ENCODE assay signal across 1 cellular context in the genomic region with DNA sequence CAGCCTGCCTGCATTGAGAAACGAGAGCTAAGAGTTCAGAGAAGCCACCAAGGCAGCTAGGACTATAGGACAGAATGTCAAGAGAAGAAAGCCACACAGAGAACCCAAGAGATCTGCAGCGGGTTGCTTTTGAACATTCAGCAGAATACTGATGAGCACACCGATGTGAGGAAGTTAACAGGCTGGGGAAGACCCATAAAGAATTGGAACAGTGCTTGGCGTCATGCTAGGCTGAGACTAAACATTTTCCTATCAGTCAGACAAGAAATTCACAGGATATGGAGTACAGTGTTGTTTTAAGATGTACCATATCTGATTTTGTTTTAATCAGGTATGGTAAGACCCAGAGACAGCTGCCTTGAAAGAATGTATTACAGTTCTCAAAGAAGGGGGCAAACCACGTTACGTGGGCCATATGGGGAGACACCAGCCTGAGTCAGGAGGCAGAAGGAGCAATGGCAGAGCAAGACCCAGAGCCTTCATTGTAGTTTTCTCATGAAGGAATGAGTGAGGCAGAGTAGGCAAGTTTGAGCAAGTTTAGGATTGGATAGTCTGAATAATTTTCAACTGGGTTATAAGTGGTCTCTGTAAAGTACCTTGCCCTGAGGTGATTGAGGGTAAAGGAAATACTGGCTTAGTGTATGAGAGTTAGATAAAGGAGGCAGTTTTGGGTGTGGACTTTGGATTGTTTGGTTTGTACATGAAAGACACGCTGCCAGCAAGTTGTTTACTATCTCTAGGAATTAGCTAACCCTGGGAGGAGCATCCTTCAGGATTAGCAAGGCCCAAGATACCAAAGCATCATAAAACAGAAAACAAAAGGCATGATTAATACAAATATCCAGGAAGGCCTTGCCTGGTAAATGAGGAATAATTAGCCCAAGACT.
TF ChIP-seq lines count a peak whose summit lies in the region.

No MANE protein-coding gene starts in this region.

TF ChIP-seq in HepG2, 621 proteins besides CTCF, POLR2A, EP300 and RAD21 (continued from another document and continues in another):
- TF ChIP-seq, protein P1, sequence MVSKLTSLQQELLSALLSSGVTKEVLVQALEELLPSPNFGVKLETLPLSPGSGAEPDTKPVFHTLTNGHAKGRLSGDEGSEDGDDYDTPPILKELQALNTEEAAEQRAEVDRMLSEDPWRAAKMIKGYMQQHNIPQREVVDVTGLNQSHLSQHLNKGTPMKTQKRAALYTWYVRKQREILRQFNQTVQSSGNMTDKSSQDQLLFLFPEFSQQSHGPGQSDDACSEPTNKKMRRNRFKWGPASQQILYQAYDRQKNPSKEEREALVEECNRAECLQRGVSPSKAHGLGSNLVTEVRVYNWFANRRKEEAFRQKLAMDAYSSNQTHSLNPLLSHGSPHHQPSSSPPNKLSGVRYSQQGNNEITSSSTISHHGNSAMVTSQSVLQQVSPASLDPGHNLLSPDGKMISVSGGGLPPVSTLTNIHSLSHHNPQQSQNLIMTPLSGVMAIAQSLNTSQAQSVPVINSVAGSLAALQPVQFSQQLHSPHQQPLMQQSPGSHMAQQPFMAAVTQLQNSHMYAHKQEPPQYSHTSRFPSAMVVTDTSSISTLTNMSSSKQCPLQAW (CRISPR knock-in tag; IDR thresholded peaks at IDR 0.05), result peak; percentile 88
- TF ChIP-seq JDP2 (CRISPR knock-in tag; IDR thresholded peaks at IDR 0.05; ENCODE audit: borderline replicate concordance), result no peak
- peak; percentile 93 for TF ChIP-seq TBX2 (CRISPR knock-in tag; IDR thresholded peaks at IDR 0.05; ENCODE audit: borderline replicate concordance)
- peak; percentile 50; the same call in 1 of the 2 replicates for TF ChIP-seq ZNF605 (CRISPR knock-in tag; IDR thresholded peaks at IDR 0.05)
- no peak for TF ChIP-seq ZNF720 (CRISPR knock-in tag; IDR thresholded peaks at IDR 0.05)
- TF ChIP-seq ZBTB7A (CRISPR knock-in tag; IDR thresholded peaks at IDR 0.05), result no peak
- no peak for TF ChIP-seq ZNF235 (CRISPR knock-in tag; IDR thresholded peaks at IDR 0.05; ENCODE audit: borderline replicate concordance)
- peak; percentile 29; the same call in 1 of the 2 replicates for TF ChIP-seq ZNF431 (CRISPR knock-in tag; IDR thresholded peaks at IDR 0.05; ENCODE audit: borderline replicate concordance, low read depth)
- TF ChIP-seq FOXP1 (IDR thresholded peaks at IDR 0.05), result peak; percentile 80; the same call in 1 of the 2 replicates
- TF ChIP-seq FOXP1 (CRISPR knock-in tag; IDR thresholded peaks at IDR 0.05), result peak; percentile 97
- TF ChIP-seq, protein P2, sequence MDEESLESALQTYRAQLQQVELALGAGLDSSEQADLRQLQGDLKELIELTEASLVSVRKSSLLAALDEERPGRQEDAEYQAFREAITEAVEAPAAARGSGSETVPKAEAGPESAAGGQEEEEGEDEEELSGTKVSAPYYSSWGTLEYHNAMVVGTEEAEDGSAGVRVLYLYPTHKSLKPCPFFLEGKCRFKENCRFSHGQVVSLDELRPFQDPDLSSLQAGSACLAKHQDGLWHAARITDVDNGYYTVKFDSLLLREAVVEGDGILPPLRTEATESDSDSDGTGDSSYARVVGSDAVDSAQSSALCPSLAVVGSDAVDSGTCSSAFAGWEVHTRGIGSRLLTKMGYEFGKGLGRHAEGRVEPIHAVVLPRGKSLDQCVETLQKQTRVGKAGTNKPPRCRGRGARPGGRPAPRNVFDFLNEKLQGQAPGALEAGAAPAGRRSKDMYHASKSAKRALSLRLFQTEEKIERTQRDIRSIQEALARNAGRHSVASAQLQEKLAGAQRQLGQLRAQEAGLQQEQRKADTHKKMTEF (CRISPR knock-in tag; IDR thresholded peaks at IDR 0.05), result peak; percentile 91
- peak; percentile 81; the same call in 1 of the 2 replicates for TF ChIP-seq ETV5 (CRISPR knock-in tag; IDR thresholded peaks at IDR 0.05; ENCODE audit: borderline replicate concordance)
- TF ChIP-seq ZNF547 (CRISPR knock-in tag; IDR thresholded peaks at IDR 0.05), result no peak
- TF ChIP-seq ZNF160 (CRISPR knock-in tag; IDR thresholded peaks at IDR 0.05), result no peak
- TF ChIP-seq HNRNPUL1 (IDR thresholded peaks at IDR 0.05; ENCODE audit: low read depth, low read length), result no peak
- TF ChIP-seq ASH2L (IDR thresholded peaks at IDR 0.05; ENCODE audit: insufficient read length, low read depth, low read length), result peak; percentile 86
- TF ChIP-seq BRCA1 (CRISPR knock-in tag; IDR thresholded peaks at IDR 0.05), result no peak; the same call in 1 of the 2 replicates
- TF ChIP-seq, protein P3, sequence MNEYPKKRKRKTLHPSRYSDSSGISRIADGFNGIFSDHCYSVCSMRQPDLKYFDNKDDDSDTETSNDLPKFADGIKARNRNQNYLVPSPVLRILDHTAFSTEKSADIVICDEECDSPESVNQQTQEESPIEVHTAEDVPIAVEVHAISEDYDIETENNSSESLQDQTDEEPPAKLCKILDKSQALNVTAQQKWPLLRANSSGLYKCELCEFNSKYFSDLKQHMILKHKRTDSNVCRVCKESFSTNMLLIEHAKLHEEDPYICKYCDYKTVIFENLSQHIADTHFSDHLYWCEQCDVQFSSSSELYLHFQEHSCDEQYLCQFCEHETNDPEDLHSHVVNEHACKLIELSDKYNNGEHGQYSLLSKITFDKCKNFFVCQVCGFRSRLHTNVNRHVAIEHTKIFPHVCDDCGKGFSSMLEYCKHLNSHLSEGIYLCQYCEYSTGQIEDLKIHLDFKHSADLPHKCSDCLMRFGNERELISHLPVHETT (CRISPR knock-in tag; conservative IDR thresholded peaks at IDR 0.05), result 0 out of 2 replicates have a peak, but pooled peaks have one; percentile 34
- TF ChIP-seq ZNF496 (CRISPR knock-in tag; IDR thresholded peaks at IDR 0.05; ENCODE audit: insufficient replicate concordance), result no peak
- no peak for TF ChIP-seq ZNF713 (CRISPR knock-in tag; IDR thresholded peaks at IDR 0.05)
- TF ChIP-seq KDM5A (IDR thresholded peaks at IDR 0.05; ENCODE audit: borderline replicate concordance, low read length), result no peak
- peak; percentile 57 for TF ChIP-seq MED8 (CRISPR knock-in tag; IDR thresholded peaks at IDR 0.05; ENCODE audit: insufficient replicate concordance)
- TF ChIP-seq, protein P4, sequence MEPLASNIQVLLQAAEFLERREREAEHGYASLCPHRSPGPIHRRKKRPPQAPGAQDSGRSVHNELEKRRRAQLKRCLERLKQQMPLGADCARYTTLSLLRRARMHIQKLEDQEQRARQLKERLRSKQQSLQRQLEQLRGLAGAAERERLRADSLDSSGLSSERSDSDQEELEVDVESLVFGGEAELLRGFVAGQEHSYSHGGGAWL (CRISPR knock-in tag; IDR thresholded peaks at IDR 0.05), result no peak
- TF ChIP-seq NAIF1 (CRISPR knock-in tag; IDR thresholded peaks at IDR 0.05; ENCODE audit: borderline replicate concordance), result no peak
- TF ChIP-seq SNRNP70 (IDR thresholded peaks at IDR 0.05; ENCODE audit: low read depth, low read length), result no peak
- TF ChIP-seq, protein P5, sequence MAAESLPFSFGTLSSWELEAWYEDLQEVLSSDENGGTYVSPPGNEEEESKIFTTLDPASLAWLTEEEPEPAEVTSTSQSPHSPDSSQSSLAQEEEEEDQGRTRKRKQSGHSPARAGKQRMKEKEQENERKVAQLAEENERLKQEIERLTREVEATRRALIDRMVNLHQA (CRISPR knock-in tag; IDR thresholded peaks at IDR 0.05), result no peak
- no peak; the same call in 1 of the 2 replicates for TF ChIP-seq ZFP82 (CRISPR knock-in tag; IDR thresholded peaks at IDR 0.05; ENCODE audit: borderline replicate concordance)
- TF ChIP-seq, protein P6, sequence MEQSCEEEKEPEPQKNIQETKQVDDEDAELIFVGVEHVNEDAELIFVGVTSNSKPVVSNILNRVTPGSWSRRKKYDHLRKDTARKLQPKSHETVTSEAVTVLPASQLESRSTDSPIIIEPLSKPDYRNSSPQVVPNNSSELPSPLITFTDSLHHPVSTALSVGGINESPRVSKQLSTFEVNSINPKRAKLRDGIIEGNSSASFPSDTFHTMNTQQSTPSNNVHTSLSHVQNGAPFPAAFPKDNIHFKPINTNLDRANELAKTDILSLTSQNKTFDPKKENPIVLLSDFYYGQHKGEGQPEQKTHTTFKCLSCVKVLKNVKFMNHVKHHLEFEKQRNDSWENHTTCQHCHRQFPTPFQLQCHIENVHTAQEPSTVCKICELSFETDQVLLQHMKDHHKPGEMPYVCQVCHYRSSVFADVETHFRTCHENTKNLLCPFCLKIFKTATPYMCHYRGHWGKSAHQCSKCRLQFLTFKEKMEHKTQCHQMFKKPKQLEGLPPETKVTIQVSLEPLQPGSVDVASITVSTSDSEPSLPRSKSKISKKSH (CRISPR knock-in tag; IDR thresholded peaks at IDR 0.05; ENCODE audit: borderline replicate concordance), result no peak
- no peak for TF ChIP-seq MEIS1 (CRISPR knock-in tag; IDR thresholded peaks at IDR 0.05; ENCODE audit: borderline replicate concordance)
- no peak for TF ChIP-seq ZNF672 (CRISPR knock-in tag; IDR thresholded peaks at IDR 0.05)
- TF ChIP-seq TAF1 (CRISPR knock-in tag; IDR thresholded peaks at IDR 0.05), result peak; percentile 25; the same call in 1 of the 2 replicates
- TF ChIP-seq, protein P7, sequence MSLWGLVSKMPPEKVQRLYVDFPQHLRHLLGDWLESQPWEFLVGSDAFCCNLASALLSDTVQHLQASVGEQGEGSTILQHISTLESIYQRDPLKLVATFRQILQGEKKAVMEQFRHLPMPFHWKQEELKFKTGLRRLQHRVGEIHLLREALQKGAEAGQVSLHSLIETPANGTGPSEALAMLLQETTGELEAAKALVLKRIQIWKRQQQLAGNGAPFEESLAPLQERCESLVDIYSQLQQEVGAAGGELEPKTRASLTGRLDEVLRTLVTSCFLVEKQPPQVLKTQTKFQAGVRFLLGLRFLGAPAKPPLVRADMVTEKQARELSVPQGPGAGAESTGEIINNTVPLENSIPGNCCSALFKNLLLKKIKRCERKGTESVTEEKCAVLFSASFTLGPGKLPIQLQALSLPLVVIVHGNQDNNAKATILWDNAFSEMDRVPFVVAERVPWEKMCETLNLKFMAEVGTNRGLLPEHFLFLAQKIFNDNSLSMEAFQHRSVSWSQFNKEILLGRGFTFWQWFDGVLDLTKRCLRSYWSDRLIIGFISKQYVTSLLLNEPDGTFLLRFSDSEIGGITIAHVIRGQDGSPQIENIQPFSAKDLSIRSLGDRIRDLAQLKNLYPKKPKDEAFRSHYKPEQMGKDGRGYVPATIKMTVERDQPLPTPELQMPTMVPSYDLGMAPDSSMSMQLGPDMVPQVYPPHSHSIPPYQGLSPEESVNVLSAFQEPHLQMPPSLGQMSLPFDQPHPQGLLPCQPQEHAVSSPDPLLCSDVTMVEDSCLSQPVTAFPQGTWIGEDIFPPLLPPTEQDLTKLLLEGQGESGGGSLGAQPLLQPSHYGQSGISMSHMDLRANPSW (CRISPR knock-in tag; IDR thresholded peaks at IDR 0.05; ENCODE audit: borderline replicate concordance), result no peak; the same call in 1 of the 2 replicates
- TF ChIP-seq, protein P8, sequence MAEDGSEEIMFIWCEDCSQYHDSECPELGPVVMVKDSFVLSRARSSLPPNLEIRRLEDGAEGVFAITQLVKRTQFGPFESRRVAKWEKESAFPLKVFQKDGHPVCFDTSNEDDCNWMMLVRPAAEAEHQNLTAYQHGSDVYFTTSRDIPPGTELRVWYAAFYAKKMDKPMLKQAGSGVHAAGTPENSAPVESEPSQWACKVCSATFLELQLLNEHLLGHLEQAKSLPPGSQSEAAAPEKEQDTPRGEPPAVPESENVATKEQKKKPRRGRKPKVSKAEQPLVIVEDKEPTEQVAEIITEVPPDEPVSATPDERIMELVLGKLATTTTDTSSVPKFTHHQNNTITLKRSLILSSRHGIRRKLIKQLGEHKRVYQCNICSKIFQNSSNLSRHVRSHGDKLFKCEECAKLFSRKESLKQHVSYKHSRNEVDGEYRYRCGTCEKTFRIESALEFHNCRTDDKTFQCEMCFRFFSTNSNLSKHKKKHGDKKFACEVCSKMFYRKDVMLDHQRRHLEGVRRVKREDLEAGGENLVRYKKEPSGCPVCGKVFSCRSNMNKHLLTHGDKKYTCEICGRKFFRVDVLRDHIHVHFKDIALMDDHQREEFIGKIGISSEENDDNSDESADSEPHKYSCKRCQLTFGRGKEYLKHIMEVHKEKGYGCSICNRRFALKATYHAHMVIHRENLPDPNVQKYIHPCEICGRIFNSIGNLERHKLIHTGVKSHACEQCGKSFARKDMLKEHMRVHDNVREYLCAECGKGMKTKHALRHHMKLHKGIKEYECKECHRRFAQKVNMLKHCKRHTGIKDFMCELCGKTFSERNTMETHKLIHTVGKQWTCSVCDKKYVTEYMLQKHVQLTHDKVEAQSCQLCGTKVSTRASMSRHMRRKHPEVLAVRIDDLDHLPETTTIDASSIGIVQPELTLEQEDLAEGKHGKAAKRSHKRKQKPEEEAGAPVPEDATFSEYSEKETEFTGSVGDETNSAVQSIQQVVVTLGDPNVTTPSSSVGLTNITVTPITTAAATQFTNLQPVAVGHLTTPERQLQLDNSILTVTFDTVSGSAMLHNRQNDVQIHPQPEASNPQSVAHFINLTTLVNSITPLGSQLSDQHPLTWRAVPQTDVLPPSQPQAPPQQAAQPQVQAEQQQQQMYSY (CRISPR knock-in tag; IDR thresholded peaks at IDR 0.05), result no peak
- TF ChIP-seq ZNF263 (CRISPR knock-in tag; IDR thresholded peaks at IDR 0.05), result no peak
- no peak for TF ChIP-seq BORCS8-MEF2B (CRISPR knock-in tag; IDR thresholded peaks at IDR 0.05)
- TF ChIP-seq ZNF572 (CRISPR knock-in tag; IDR thresholded peaks at IDR 0.05), result no peak
- TF ChIP-seq NCOA2 (CRISPR knock-in tag; IDR thresholded peaks at IDR 0.05), result peak; percentile 97
- no peak for TF ChIP-seq ZNF790 (CRISPR knock-in tag; IDR thresholded peaks at IDR 0.05; ENCODE audit: borderline replicate concordance)
- no peak for TF ChIP-seq ZNF20 (CRISPR knock-in tag; IDR thresholded peaks at IDR 0.05)
- TF ChIP-seq, protein P9, sequence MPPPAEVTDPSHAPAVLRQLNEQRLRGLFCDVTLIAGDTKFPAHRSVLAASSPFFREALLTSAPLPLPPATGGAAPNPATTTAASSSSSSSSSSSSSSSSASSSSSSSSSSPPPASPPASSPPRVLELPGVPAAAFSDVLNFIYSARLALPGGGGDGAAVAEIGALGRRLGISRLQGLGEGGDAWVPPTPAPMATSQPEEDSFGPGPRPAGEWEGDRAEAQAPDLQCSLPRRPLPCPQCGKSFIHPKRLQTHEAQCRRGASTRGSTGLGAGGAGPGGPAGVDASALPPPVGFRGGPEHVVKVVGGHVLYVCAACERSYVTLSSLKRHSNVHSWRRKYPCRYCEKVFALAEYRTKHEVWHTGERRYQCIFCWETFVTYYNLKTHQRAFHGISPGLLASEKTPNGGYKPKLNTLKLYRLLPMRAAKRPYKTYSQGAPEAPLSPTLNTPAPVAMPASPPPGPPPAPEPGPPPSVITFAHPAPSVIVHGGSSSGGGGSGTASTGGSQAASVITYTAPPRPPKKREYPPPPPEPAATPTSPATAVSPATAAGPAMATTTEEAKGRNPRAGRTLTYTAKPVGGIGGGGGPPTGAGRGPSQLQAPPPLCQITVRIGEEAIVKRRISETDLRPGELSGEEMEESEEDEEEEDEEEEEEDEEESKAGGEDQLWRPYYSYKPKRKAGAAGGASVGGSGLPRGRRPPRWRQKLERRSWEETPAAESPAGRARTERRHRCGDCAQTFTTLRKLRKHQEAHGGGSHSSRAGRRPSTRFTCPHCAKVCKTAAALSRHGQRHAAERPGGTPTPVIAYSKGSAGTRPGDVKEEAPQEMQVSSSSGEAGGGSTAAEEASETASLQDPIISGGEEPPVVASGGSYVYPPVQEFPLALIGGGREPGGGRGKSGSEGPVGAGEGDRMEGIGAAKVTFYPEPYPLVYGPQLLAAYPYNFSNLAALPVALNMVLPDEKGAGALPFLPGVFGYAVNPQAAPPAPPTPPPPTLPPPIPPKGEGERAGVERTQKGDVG (CRISPR knock-in tag; IDR thresholded peaks at IDR 0.05; ENCODE audit: borderline replicate concordance), result no peak
- TF ChIP-seq KAT2B (IDR thresholded peaks at IDR 0.05; ENCODE audit: borderline replicate concordance, low read depth, low read length), result no peak
- TF ChIP-seq SIX4 (CRISPR knock-in tag; IDR thresholded peaks at IDR 0.05), result peak; percentile 62
- TF ChIP-seq ZNF230 (CRISPR knock-in tag; IDR thresholded peaks at IDR 0.05), result no peak
- no peak; the same call in 1 of the 2 replicates for TF ChIP-seq POGZ (CRISPR knock-in tag; IDR thresholded peaks at IDR 0.05)
- peak; percentile 24; the same call in 1 of the 2 replicates for TF ChIP-seq SMC3 (IDR thresholded peaks at IDR 0.05; ENCODE audit: low read length)
- no peak for TF ChIP-seq THYN1 (CRISPR knock-in tag; IDR thresholded peaks at IDR 0.05; ENCODE audit: borderline replicate concordance, low read depth)
